In the genomic region with DNA sequence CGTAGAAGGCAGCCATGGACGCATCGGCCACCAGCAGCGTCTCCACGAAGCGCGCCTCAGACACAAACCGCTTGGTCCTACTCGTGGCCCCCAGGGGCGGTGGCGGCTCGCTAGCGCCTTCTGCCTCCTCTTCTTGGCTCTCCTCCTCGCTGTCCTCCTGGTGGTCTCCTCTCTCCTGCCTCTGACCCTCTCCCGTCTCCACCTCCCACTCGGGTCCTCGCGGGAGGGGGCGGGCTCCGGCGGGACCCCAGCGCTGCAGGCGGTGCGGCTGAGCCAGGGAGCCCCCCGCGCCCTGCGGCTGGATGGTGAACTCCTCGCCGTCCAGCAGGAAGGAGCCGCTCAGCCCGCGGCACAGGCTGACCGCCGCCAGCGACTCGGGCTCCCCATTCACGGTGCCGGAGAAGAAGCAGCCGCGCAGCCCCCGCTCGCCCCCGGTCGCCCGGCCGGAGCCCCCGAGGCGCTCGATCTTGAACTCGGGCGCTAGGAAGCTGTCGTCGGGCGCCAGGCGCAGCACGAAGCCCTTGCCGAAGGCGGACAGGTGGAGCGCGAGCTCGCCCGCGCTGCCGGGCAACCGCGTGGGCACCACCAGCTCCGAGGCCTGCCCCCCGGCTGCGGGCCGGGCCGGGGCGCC, we compare ENCODE assay signal across 10 cellular contexts. TPM values are rescaled to one million over a fixed set of nuclear protein-coding genes. Genes with fewer than 3 reads are reported as not detected.
DNase-seq lines count a peak whose midpoint lies in the region; ATAC-seq and TF ChIP-seq lines count a peak whose summit lies in the region.
"Had no signal": no experiment of that assay in that cellular context is flagged by ENCODE, and none has a peak within 500 bp of the region (broad histone marks: within the 10 kb centered on the region; RNA-seq: fewer than 3 reads in every experiment).

No MANE protein-coding gene starts in this region.

- TF ChIP-seq CTCF in HFF-Myc (IDR thresholded peaks at IDR 0.05; ENCODE audit: low read depth, low read length, missing control alignments): no peak

- H3K27ac ChIP-seq in iPS-18a (ENCODE audit: low read length): no peak overlapping the region
- H3K27ac ChIP-seq in skin epidermis: peak overlapping the region in 1 of 21 experiments; percentile 13
- H3K27ac ChIP-seq: epithelial cell of prostate had no signal

- peaks cover 46% of the 10 kb centered on the region for H3K27me3 ChIP-seq in iPS-18a (ENCODE audit: control insufficient read depth, insufficient read depth, low read length)

- H3K4me1 ChIP-seq in iPS-18a (ENCODE audit: control insufficient read depth, low read depth, low read length): peaks cover 10% of the 10 kb centered on the region

- no peak overlapping the region for H3K27ac Mint-ChIP-seq in activated naive CD8-positive, alpha-beta T cell treated with anti-CD3 and anti-CD28 coated beads, Interleukin-2, amount 10 ng/mL, durations not matched to agents 7 days and 5 days

- POLR2A ChIA-PET in activated naive CD8-positive, alpha-beta T cell treated with anti-CD3 and anti-CD28 coated beads, Interleukin-2, amount 10 ng/mL, durations not matched to agents 7 days and 5 days (lab: Charles Lee): no interaction called here

- no peak overlapping the region for H3K4me3 Mint-ChIP-seq in activated naive CD8-positive, alpha-beta T cell treated with anti-CD3 and anti-CD28 coated beads, Interleukin-2, amount 10 ng/mL, durations not matched to agents 7 days and 5 days

- H3K27me3 Mint-ChIP-seq in activated naive CD8-positive, alpha-beta T cell treated with anti-CD3 and anti-CD28 coated beads, Interleukin-2, amount 10 ng/mL, durations not matched to agents 7 days and 5 days: peaks cover 51% of the 10 kb centered on the region

- H3K36me3 ChIP-seq in iPS-18a (ENCODE audit: control insufficient read depth, low read depth, low read length): no peaks in the 10 kb centered on the region

- no peaks in the 10 kb centered on the region for H3K9me3 ChIP-seq in iPS-18a (ENCODE audit: control insufficient read depth, low read depth, low read length)

- H3K4me3 ChIP-seq in HFF-Myc (replicated peaks; ENCODE audit: low read depth, low read length) (peak overlapping the region; percentile 13; the same call in 1 of the 2 replicates), iPS-18a (ENCODE audit: low read length) (peak overlapping the region; percentile 57), skin epidermis (peak overlapping the region in 5 of 7 experiments; percentile 10 to 48 (median 23))

- ATAC-seq in activated naive CD8-positive, alpha-beta T cell treated with anti-CD3 and anti-CD28 coated beads, Interleukin-2, amount 10 ng/mL, durations not matched to agents 7 days and 5 days (ENCODE audit: low read depth): no peak
- ATAC-seq in HG02870 (IDR thresholded peaks at IDR 0.05; ENCODE audit: unreplicated experiment) (no peak), HG03175 (IDR thresholded peaks at IDR 0.05; ENCODE audit: unreplicated experiment) (no peak)

- H3K4me1 Mint-ChIP-seq in activated naive CD8-positive, alpha-beta T cell treated with anti-CD3 and anti-CD28 coated beads, Interleukin-2, amount 10 ng/mL, durations not matched to agents 7 days and 5 days: peaks cover 4% of the 10 kb centered on the region

- DNase-seq in HFF-Myc (ENCODE audit: extremely low read depth, low read depth) (no peak), HuH-7.5 (ENCODE audit: low spot score) (no peak), germinal center (ENCODE audit: low spot score) (no peak)
- DNase-seq in activated naive CD8-positive, alpha-beta T cell treated with anti-CD3 and anti-CD28 coated beads, Interleukin-2, amount 10 ng/mL, durations not matched to agents 7 days and 5 days: peak; percentile 37

- H3K9me3 Mint-ChIP-seq in activated naive CD8-positive, alpha-beta T cell treated with anti-CD3 and anti-CD28 coated beads, Interleukin-2, amount 10 ng/mL, durations not matched to agents 7 days and 5 days: no peaks in the 10 kb centered on the region

- peak overlapping the region; percentile 20 for H3K9ac ChIP-seq in iPS-18a (ENCODE audit: low read length)

- no peaks in the 10 kb centered on the region for H3K36me3 Mint-ChIP-seq in activated naive CD8-positive, alpha-beta T cell treated with anti-CD3 and anti-CD28 coated beads, Interleukin-2, amount 10 ng/mL, durations not matched to agents 7 days and 5 days

RNA-seq across cellular contexts. Expression of a gene that starts 0.7 kb away (rescaled TPM):
- total RNA-seq in activated naive CD8-positive, alpha-beta T cell treated with anti-CD3 and anti-CD28 coated beads, Interleukin-2, amount 10 ng/mL, durations not matched to agents 7 days and 5 days: not detected
- total RNA-seq: T-helper 1 cell treated with Interleukin-12 subunit alpha and Interleukin-12 subunit beta and Interleukin-4 antibody, amounts not matched to agents 30 ng/mL and 1 ng/mL, for 36 hours had no signal

RNA-seq across cellular contexts. Expression of a gene that starts 20.7 kb away (rescaled TPM):
- under 1 TPM; 0.08 to 0.11 TPM for total RNA-seq in activated naive CD8-positive, alpha-beta T cell treated with anti-CD3 and anti-CD28 coated beads, Interleukin-2, amount 10 ng/mL, durations not matched to agents 7 days and 5 days
- total RNA-seq: T-helper 1 cell treated with Interleukin-12 subunit alpha and Interleukin-12 subunit beta and Interleukin-4 antibody, amounts not matched to agents 30 ng/mL and 1 ng/mL, for 36 hours had no signal
